Comparison of ENCODE assay signal across 6 cellular contexts in genomic region chr1:155126494-155127104, GRCh38. TPM values are rescaled to one million over a fixed set of nuclear protein-coding genes. Genes with fewer than 3 reads are reported as not detected.
A peak's percentile ranks its signal among the peaks of the same experiment; 100 is the strongest.
DNase-seq lines count a peak whose midpoint lies in the region; ATAC-seq and TF ChIP-seq lines count a peak whose summit lies in the region.

No MANE protein-coding gene starts in this region.

- intact Hi-C loops in activated B cell treated with CpG ODN at 0.5 μM for 24 hours (cut with micrococcal nuclease), result loop anchor here (1.0 to 5.0 kb wide), 2 partner anchors 9 to 34 kb away; partner anchors contain the start of gene SLC50A1

- H3K4me2 ChIP-seq in skeletal muscle satellite cell (ENCODE audit: low read length), result peak overlapping the region; percentile 96

- DNase-seq in activated B cell treated with CpG ODN at 0.5 μM for 24 hours, result no peak
- peak in 1 of 2 donors; percentile 37 for DNase-seq in foreskin fibroblast
- no peak for DNase-seq in KBM-7

- TF ChIP-seq CTCF in activated B cell treated with CpG ODN at 0.5 μM for 24 hours (IDR thresholded peaks at IDR 0.05) (no peak), foreskin fibroblast (IDR thresholded peaks at IDR 0.05; ENCODE audit: low read depth, low read length) (no peak)

- H3K4me3 ChIP-seq in HUES6 (ENCODE audit: low read depth, low read length) (peak overlapping the region; percentile 84), foreskin fibroblast (ENCODE audit: low read depth in 1 of 2, low read length in 2 of 2) (peak overlapping the region; percentile 10 to 32), skeletal muscle satellite cell (ENCODE audit: low read length) (peak overlapping the region; percentile 3)

- H3K36me3 ChIP-seq in HUES6 (ENCODE audit: control insufficient read depth, insufficient read depth, low read length) (peaks cover 6% of the 10 kb centered on the region; the same call in 1 of the 2 replicates), skeletal muscle satellite cell (ENCODE audit: insufficient read depth, low read length) (no peaks in the 10 kb centered on the region)

- no peak overlapping the region for H3K27ac Mint-ChIP-seq in activated B cell treated with CpG ODN at 0.5 μM for 24 hours

- no peaks in the 10 kb centered on the region for H3K9me3 Mint-ChIP-seq in activated B cell treated with CpG ODN at 0.5 μM for 24 hours

- H3K9ac ChIP-seq in HUES6 (ENCODE audit: low read length) (peak overlapping the region; percentile 9), skeletal muscle satellite cell (ENCODE audit: low read depth, low read length) (no peak overlapping the region)

- H3K4me1 ChIP-seq in HUES6 (ENCODE audit: control insufficient read depth, insufficient read depth, low read length) (peaks cover 54% of the 10 kb centered on the region), skeletal muscle satellite cell (ENCODE audit: control insufficient read depth, insufficient read depth, low read length) (peaks cover 40% of the 10 kb centered on the region)

- in situ Hi-C loops in KBM-7 (cut with MboI; ENCODE audit: low pct_unique_long_range_greater_than_20kb, low sequenced_read_pairs), result no loop called here

- peaks cover 43% of the 10 kb centered on the region for H3K27me3 Mint-ChIP-seq in activated B cell treated with CpG ODN at 0.5 μM for 24 hours

- CTCF ChIA-PET in activated B cell treated with CpG ODN at 0.5 μM for 24 hours (lab: Charles Lee), result interaction anchor here (1.4 kb wide), 1 partner anchor 46 kb away, joined by 4 read pairs; the partner anchor contains the start of gene KRTCAP2

- H3K27me3 ChIP-seq in HUES6 (ENCODE audit: control insufficient read depth, insufficient read depth, low read length), result peaks cover 65% of the 10 kb centered on the region
- peaks cover 70% of the 10 kb centered on the region for H3K27me3 ChIP-seq in skeletal muscle satellite cell (ENCODE audit: control insufficient read depth, insufficient read depth, low read length)

- H3K4me1 Mint-ChIP-seq in activated B cell treated with CpG ODN at 0.5 μM for 24 hours, result peaks cover 30% of the 10 kb centered on the region

- no peak overlapping the region for H3K27ac ChIP-seq in HUES6 (ENCODE audit: low read depth, low read length)

- H3K9me3 ChIP-seq in HUES6 (ENCODE audit: control insufficient read depth, insufficient read depth, low read depth, low read length) (no peaks in the 10 kb centered on the region), skeletal muscle satellite cell (replicated peaks; ENCODE audit: low read length) (no peaks in the 10 kb centered on the region)

- no peaks in the 10 kb centered on the region for H3K36me3 Mint-ChIP-seq in activated B cell treated with CpG ODN at 0.5 μM for 24 hours (ENCODE audit: low read depth)

- peak; percentile 52 for ATAC-seq in activated B cell treated with CpG ODN at 0.5 μM for 24 hours (ENCODE audit: low read depth)
- no peak for ATAC-seq in HG03097 (IDR thresholded peaks at IDR 0.05; ENCODE audit: low FRiP score, unreplicated experiment)

- peak overlapping the region; percentile 79 for H3K4me3 Mint-ChIP-seq in activated B cell treated with CpG ODN at 0.5 μM for 24 hours

- POLR2A ChIA-PET in activated B cell treated with CpG ODN at 0.5 μM for 24 hours (lab: Charles Lee), result interaction anchor here (2.1 kb wide), 1 partner anchor 41 kb away, joined by 6 read pairs; no protein-coding TSS in a partner anchor

RNA-seq across cellular contexts. Expression of gene EFNA1, which starts 1.1 kb away (rescaled TPM):
- total RNA-seq in activated B cell treated with CpG ODN at 0.5 μM for 24 hours, result 0.29 TPM in 1 of 2 replicates, not detected in the other
- 0.22 and 1.3 TPM in 2 replicates for total RNA-seq in skeletal muscle satellite cell (2012; rRNA removed)

RNA-seq across cellular contexts. Expression of gene SLC50A1, which starts 9.1 kb away (rescaled TPM):
- total RNA-seq in activated B cell treated with CpG ODN at 0.5 μM for 24 hours, result 77.3 and 85.2 TPM in 2 replicates
- 26.6 and 39.5 TPM in 2 replicates for total RNA-seq in skeletal muscle satellite cell (2012; rRNA removed)

RNA-seq across cellular contexts. Expression of gene DPM3, which starts 13.7 kb away (rescaled TPM):
- 33.2 and 36.8 TPM in 2 replicates for total RNA-seq in activated B cell treated with CpG ODN at 0.5 μM for 24 hours
- 31.5 and 74.5 TPM in 2 replicates for total RNA-seq in skeletal muscle satellite cell (2012; rRNA removed)

RNA-seq across cellular contexts. Expression of gene KRTCAP2, which starts 46.5 kb away (rescaled TPM):
- 128 and 132 TPM in 2 replicates for total RNA-seq in activated B cell treated with CpG ODN at 0.5 μM for 24 hours
- total RNA-seq in skeletal muscle satellite cell (2012; rRNA removed), result 109 and 185 TPM in 2 replicates

RNA-seq across cellular contexts. Expression of gene TRIM46, which starts 47.0 kb away (rescaled TPM):
- total RNA-seq in activated B cell treated with CpG ODN at 0.5 μM for 24 hours, result 1.2 and 1.9 TPM in 2 replicates
- 3.0 and 3.5 TPM in 2 replicates for total RNA-seq in skeletal muscle satellite cell (2012; rRNA removed)

Comparison
In these comparisons a context has a peak if more than half of its experiments do, and no peak if none do; other contexts are left out.
1. H3K4me3 ChIP-seq: peak in every context shown above with its lines; median percentile 84 in HUES6; 21 in foreskin fibroblast; 3 in skeletal muscle satellite cell.